Comparison of ENCODE assay signal across 19 cellular contexts in the genomic region with DNA sequence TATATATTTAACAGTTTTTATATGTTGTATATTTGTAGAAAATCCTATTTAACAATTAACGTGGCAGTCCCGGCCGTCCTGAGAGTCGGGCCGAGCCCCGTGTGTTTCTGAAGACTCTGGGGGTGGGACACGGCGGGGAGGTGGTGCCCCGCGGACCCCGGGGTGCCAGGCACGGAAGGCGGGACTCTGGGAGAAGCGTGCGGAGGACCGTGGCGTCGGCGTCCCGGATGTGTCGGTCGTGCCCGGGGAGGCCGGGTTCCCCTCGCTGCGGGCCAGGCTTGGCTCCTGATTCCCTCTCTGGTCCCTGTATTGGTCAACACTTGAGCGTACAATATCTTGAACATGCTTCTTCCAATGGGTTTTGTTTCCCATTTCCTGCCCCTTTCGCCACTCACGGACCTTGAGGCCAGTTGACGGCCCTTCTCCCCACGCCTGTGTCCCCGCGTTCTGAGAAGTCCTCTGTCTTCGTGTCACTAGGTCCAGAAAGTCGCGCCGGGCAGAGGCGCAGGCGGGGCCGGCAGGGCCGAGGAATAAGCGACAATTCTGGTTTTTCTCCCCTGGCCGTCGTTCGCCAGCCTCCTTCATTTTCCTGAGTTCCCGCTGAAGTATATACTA.
"Had no signal": no experiment of that assay in that cellular context is flagged by ENCODE, and none has a peak within 500 bp of the region (broad histone marks: within the 10 kb centered on the region; RNA-seq: fewer than 3 reads in every experiment).

No MANE protein-coding gene starts in this region.

- H3K9me3 Mint-ChIP-seq: neural crest cell; T-helper 1 cell treated with Interleukin-12 subunit alpha and Interleukin-12 subunit beta and Interleukin-4 antibody, amounts not matched to agents 30 μg/mL and 1 μg/mL, for 36 hours had no signal

- H3K4me1 ChIP-seq: colonic mucosa, foreskin keratinocyte, transverse colon had no signal

- H3K36me3 ChIP-seq: colonic mucosa, ovary, transverse colon had no signal

- DNase-seq: activated CD4-positive, alpha-beta T cell treated with anti-CD3 and anti-CD28 coated beads for 4 hours; activated gamma-delta T cell treated with Interleukin-2 at 50 U/mL for 16 hours; activated T-cell treated with anti-CD3 and anti-CD28 coated beads, Interleukin-2, amount 50 U/mL, for 1 hour; amniotic stem cell; caudate nucleus; colonic mucosa; effector CD4-positive, alpha-beta T cell; foreskin keratinocyte; glutamatergic neuron; kidney glomerular epithelial cell; left ventricle myocardium superior; ovary; stimulated activated CD4-positive, alpha-beta T cell treated with anti-CD3 and anti-CD28 coated beads, Interleukin-4, amount 100 ng/mL, for 1 hour; stimulated activated naive CD4-positive, alpha-beta T cell; substantia nigra; transverse colon had no signal

- H3K36me3 Mint-ChIP-seq: activated naive CD8-positive, alpha-beta T cell had no signal

- H3K4me3 ChIP-seq: colonic mucosa, ovary, transverse colon had no signal

- H3K27ac Mint-ChIP-seq: activated naive CD8-positive, alpha-beta T cell; T-helper 1 cell treated with Interleukin-12 subunit alpha and Interleukin-12 subunit beta and Interleukin-4 antibody, amounts not matched to agents 30 μg/mL and 1 μg/mL, for 36 hours had no signal

- H3K27ac ChIP-seq: colonic mucosa, foreskin keratinocyte, ovary, transverse colon had no signal

- H3K4me3 Mint-ChIP-seq: activated naive CD8-positive, alpha-beta T cell; neural crest cell; T-helper 1 cell treated with Interleukin-12 subunit alpha and Interleukin-12 subunit beta and Interleukin-4 antibody, amounts not matched to agents 30 μg/mL and 1 μg/mL, for 36 hours had no signal

- ATAC-seq: foreskin keratinocyte, left ventricle myocardium superior had no signal

- H3K9me3 ChIP-seq: colonic mucosa, ovary, transverse colon had no signal

- H3K27me3 ChIP-seq: colonic mucosa, foreskin keratinocyte, ovary, transverse colon had no signal
